1 cellular context compared by ENCODE assay signal in genomic region chr15:63945005-63945788, GRCh38.
TF ChIP-seq lines count a peak whose summit lies in the region.

No MANE protein-coding gene starts in this region.

TF ChIP-seq in HepG2, 621 proteins besides CTCF, POLR2A, EP300 and RAD21 (continued from another document and continues in another):
- peak; percentile 39; the same call in 1 of the 2 replicates for TF ChIP-seq UBTF (CRISPR knock-in tag; IDR thresholded peaks at IDR 0.05)
- no peak for TF ChIP-seq TCF12 (IDR thresholded peaks at IDR 0.05)
- TF ChIP-seq TCF12 (CRISPR knock-in tag; IDR thresholded peaks at IDR 0.05): no peak
- TF ChIP-seq GMEB1 (CRISPR knock-in tag; IDR thresholded peaks at IDR 0.05; ENCODE audit: borderline replicate concordance): no peak
- no peak for TF ChIP-seq PHF21A (CRISPR knock-in tag; IDR thresholded peaks at IDR 0.05)
- TF ChIP-seq ZFX (CRISPR knock-in tag; IDR thresholded peaks at IDR 0.05; ENCODE audit: low read depth): peak; percentile 69
- 0 out of 2 replicates have a peak, but pooled peaks have one; percentile 9 for TF ChIP-seq NR2F2 (IDR thresholded peaks at IDR 0.05; ENCODE audit: borderline replicate concordance, low read depth)
- TF ChIP-seq NFE2L1 (CRISPR knock-in tag; IDR thresholded peaks at IDR 0.05; ENCODE audit: borderline replicate concordance): no peak
- peak; percentile 20 for TF ChIP-seq CBX1 (IDR thresholded peaks at IDR 0.05; ENCODE audit: low read depth)
- TF ChIP-seq ZNF772 (CRISPR knock-in tag; IDR thresholded peaks at IDR 0.05): no peak
- TF ChIP-seq MXD1 (CRISPR knock-in tag; IDR thresholded peaks at IDR 0.05): 0 out of 2 replicates have a peak, but pooled peaks have one; percentile 31
- TF ChIP-seq CENPBD1 (CRISPR knock-in tag; IDR thresholded peaks at IDR 0.05; ENCODE audit: borderline replicate concordance, low read depth): no peak
- TF ChIP-seq SALL1 (CRISPR knock-in tag; IDR thresholded peaks at IDR 0.05): 0 out of 2 replicates have a peak, but pooled peaks have one; percentile 26
- peak; percentile 35; the same call in 1 of the 2 replicates for TF ChIP-seq ZNF280D (CRISPR knock-in tag; IDR thresholded peaks at IDR 0.05)
- peak; percentile 75 for TF ChIP-seq SMC3 (IDR thresholded peaks at IDR 0.05; ENCODE audit: low read length)
- TF ChIP-seq REL (CRISPR knock-in tag; conservative IDR thresholded peaks at IDR 0.05): no peak
- no peak for TF ChIP-seq FOXK1 (CRISPR knock-in tag; IDR thresholded peaks at IDR 0.05; ENCODE audit: borderline replicate concordance, low read depth)
- 0 out of 2 replicates have a peak, but pooled peaks have one; percentile 31 for TF ChIP-seq ZNF234 (CRISPR knock-in tag; conservative IDR thresholded peaks at IDR 0.05)
- TF ChIP-seq HMG20A (CRISPR knock-in tag; IDR thresholded peaks at IDR 0.05; ENCODE audit: borderline replicate concordance): no peak
- TF ChIP-seq SNAPC2 (CRISPR knock-in tag; IDR thresholded peaks at IDR 0.05): no peak
- TF ChIP-seq XRCC5 (optimal IDR thresholded peaks at IDR 0.05; ENCODE audit: low read length): peak; percentile 91
- no peak for TF ChIP-seq RBM22 (optimal IDR thresholded peaks at IDR 0.05; ENCODE audit: low read length)
- TF ChIP-seq ZBTB8A (CRISPR knock-in tag; IDR thresholded peaks at IDR 0.05; ENCODE audit: borderline replicate concordance, low read depth): no peak
- no peak for TF ChIP-seq MXD4 (CRISPR knock-in tag; IDR thresholded peaks at IDR 0.05)
- TF ChIP-seq SYNCRIP (IDR thresholded peaks at IDR 0.05; ENCODE audit: insufficient read depth, low read depth, low read length): no peak
- TF ChIP-seq TARDBP (CRISPR knock-in tag; IDR thresholded peaks at IDR 0.05): no peak
- TF ChIP-seq ASH2L (IDR thresholded peaks at IDR 0.05; ENCODE audit: insufficient read length, low read depth, low read length): peak; percentile 29
- TF ChIP-seq IRF1 (CRISPR knock-in tag; IDR thresholded peaks at IDR 0.05; ENCODE audit: low read depth): no peak
- no peak for TF ChIP-seq ZFP90 (CRISPR knock-in tag; IDR thresholded peaks at IDR 0.05; ENCODE audit: borderline replicate concordance)
- no peak for TF ChIP-seq EZH2 (conservative IDR thresholded peaks at IDR 0.05; ENCODE audit: low read depth, low read length)
- peak; percentile 14; the same call in 1 of the 2 replicates for TF ChIP-seq ZNF501 (CRISPR knock-in tag; IDR thresholded peaks at IDR 0.05)
- TF ChIP-seq SRSF1 (optimal IDR thresholded peaks at IDR 0.05; ENCODE audit: low read depth, low read length): no peak
- TF ChIP-seq MEIS2 (CRISPR knock-in tag; IDR thresholded peaks at IDR 0.05): no peak
- TF ChIP-seq HDAC1 (CRISPR knock-in tag; IDR thresholded peaks at IDR 0.05): peak; percentile 61
- TF ChIP-seq ZNF605 (CRISPR knock-in tag; IDR thresholded peaks at IDR 0.05): no peak
- no peak for TF ChIP-seq FOXO4 (CRISPR knock-in tag; conservative IDR thresholded peaks at IDR 0.05)
- TF ChIP-seq ZHX2 (IDR thresholded peaks at IDR 0.05; ENCODE audit: low read depth): no peak
- TF ChIP-seq ZHX2 (CRISPR knock-in tag; IDR thresholded peaks at IDR 0.05; ENCODE audit: borderline replicate concordance): no peak
